8 cellular contexts compared by ENCODE assay signal in genomic region chr18:8654482-8655451, GRCh38. TPM values are rescaled to one million over a fixed set of nuclear protein-coding genes. Genes with fewer than 3 reads are reported as not detected.
DNase-seq lines count a peak whose midpoint lies in the region; ATAC-seq and TF ChIP-seq lines count a peak whose summit lies in the region.

No MANE protein-coding gene starts in this region.

- in situ Hi-C loops in gastrocnemius medialis (cut with MboI; ENCODE audit: low sequenced_read_pairs in 4 of 4): loop anchor here in 1 of 4 donors (25.0 kb wide), 2 partner anchors 508 to 683 kb away; partner anchors contain the start of gene TWSG1

- no peaks in the 10 kb centered on the region for H3K27me3 ChIP-seq in esophagus squamous epithelium
- H3K27me3 ChIP-seq in gastrocnemius medialis: no peaks in the 10 kb centered on the region

- TF ChIP-seq CTCF in C4-2B (conservative IDR thresholded peaks at IDR 0.05) (peak; percentile 90), RWPE1 (conservative IDR thresholded peaks at IDR 0.05; ENCODE audit: low read depth) (peak; percentile 85), esophagus squamous epithelium (IDR thresholded peaks at IDR 0.05) (peak; percentile 59 to 91 (median 81)), gastrocnemius medialis (IDR thresholded peaks at IDR 0.05 in 4 of 5, conservative IDR thresholded peaks at IDR 0.05 in 1 of 5) (peak; percentile 55 to 84 (median 78))

- POLR2A ChIA-PET in HEK293T (lab: Yijun Ruan, JAX): interaction anchor here (1.6 kb wide), 1 partner anchor 329 kb away, joined by 5 read pairs; no protein-coding TSS in a partner anchor
- POLR2A ChIA-PET in RWPE1 (lab: Yijun Ruan, JAX; ENCODE audit: low non-redundant PET): no interaction called here

- no peak overlapping the region for H3K27ac ChIP-seq in C4-2B
- no peak overlapping the region for H3K27ac ChIP-seq in RWPE1
- H3K27ac ChIP-seq in esophagus squamous epithelium: no peak overlapping the region
- H3K27ac ChIP-seq in gastrocnemius medialis: no peak overlapping the region

- 32 to 38% methylated on average over 7 of the region's 7 CpGs for WGBS in esophagus squamous epithelium, 2 donors

- H3K36me3 ChIP-seq in esophagus squamous epithelium: no peaks in the 10 kb centered on the region
- H3K36me3 ChIP-seq in gastrocnemius medialis: no peaks in the 10 kb centered on the region

- DNase-seq in HEK293T (ENCODE audit: extremely low spot score) (peak; percentile 10), RWPE1 (ENCODE audit: low spot score) (peak; percentile 65), esophagus squamous epithelium (lab: John Stamatoyannopoulos, UW) (no peak), gastrocnemius medialis (no peak), head of caudate nucleus (no peak)
- DNase-seq in stimulated activated naive CD4-positive, alpha-beta T cell treated with Interleukin-2 at 50 U/mL for 16 hours (lab: John Stamatoyannopoulos, UW): no peak

- peaks cover 0 to 7% (median 3%) of the 10 kb centered on the region in 3 donors for H3K4me1 ChIP-seq in esophagus squamous epithelium
- no peaks in the 10 kb centered on the region for H3K4me1 ChIP-seq in gastrocnemius medialis

- intact Hi-C loops in esophagus squamous epithelium (cut with DNase I): loop anchor here (5.0 kb wide), 1 partner anchor 338 kb away; no protein-coding TSS in a partner anchor
- intact Hi-C loops in gastrocnemius medialis (cut with DNase I; ENCODE audit: low total_unique reads): loop anchor here (1.0 to 10.0 kb wide), 2 partner anchors 334 to 870 kb away; no protein-coding TSS in a partner anchor
- intact Hi-C loops in head of caudate nucleus (cut with DNase I): loop anchor here (2.0 kb wide), 1 partner anchor 332 kb away; no protein-coding TSS in a partner anchor

- H3K9me3 ChIP-seq in esophagus squamous epithelium (no peaks in the 10 kb centered on the region), gastrocnemius medialis (no peaks in the 10 kb centered on the region)

- ATAC-seq in gastrocnemius medialis (peak; percentile 62), HG02623 (IDR thresholded peaks at IDR 0.05; ENCODE audit: unreplicated experiment) (no peak)

- H3K4me3 ChIP-seq in esophagus squamous epithelium (no peak overlapping the region), gastrocnemius medialis (no peak overlapping the region)

- TF ChIP-seq POLR2A in esophagus squamous epithelium (IDR thresholded peaks at IDR 0.05) (no peak), gastrocnemius medialis (IDR thresholded peaks at IDR 0.05) (no peak)

- CTCF ChIA-PET in HEK293T (lab: Yijun Ruan, JAX) (interaction anchor here (0.7 to 2.6 kb wide), 5 partner anchors 16 to 886 kb away, joined by 3 to 6 read pairs (median 4); no protein-coding TSS in a partner anchor), RWPE1 (lab: Yijun Ruan, JAX) (interaction anchor here (0.5 to 1.9 kb wide), 10 partner anchors 31 to 333 kb away, joined by 3 to 13 read pairs (median 3); no protein-coding TSS in a partner anchor)

TF ChIP-seq in HEK293T, 16 proteins besides CTCF, POLR2A, EP300 and RAD21:
- TF ChIP-seq FOXA1 (IDR thresholded peaks at IDR 0.05) (no peak), CTBP1 (IDR thresholded peaks at IDR 0.05; ENCODE audit: borderline replicate concordance) (no peak), L3MBTL2 (conservative IDR thresholded peaks at IDR 0.05) (no peak), PKNOX1 (IDR thresholded peaks at IDR 0.05) (no peak), HDGF (IDR thresholded peaks at IDR 0.05; ENCODE audit: borderline replicate concordance) (no peak)

RNA-seq across cellular contexts. Expression of gene RAB12, which starts 45.5 kb away (rescaled TPM):
- total RNA-seq in esophagus squamous epithelium: 10 to 100 TPM; 32.0 to 46.7 (median 39.1) TPM
- 100 to 1,000 TPM; 152 to 243 (median 213) TPM for total RNA-seq in gastrocnemius medialis

RNA-seq across cellular contexts. Expression of gene MTCL1, which starts 50.6 kb away (rescaled TPM):
- 10 to 100 TPM in 1 of 4 donors, 1 to 10 TPM in 3; 6.5 to 16.4 (median 7.9) TPM for total RNA-seq in esophagus squamous epithelium
- total RNA-seq in gastrocnemius medialis: 1 to 10 TPM; 2.0 to 8.6 (median 3.5) TPM

Comparison
In these comparisons a context has a peak if more than half of its experiments do, and no peak if none do; other contexts are left out.
1. DNase-seq: peak in HEK293T (single experiment) and RWPE1 (single experiment); none in esophagus squamous epithelium (single experiment), gastrocnemius medialis (0 of 2), stimulated activated naive CD4-positive, alpha-beta T cell treated with Interleukin-2 at 50 U/mL for 16 hours (single experiment) and head of caudate nucleus (0 of 42).
2. Peak in every context shown above with its lines, with median percentiles within 50 percentile points of each other: CTCF ChIP-seq.